ENCODE assay signal across 13 cellular contexts in the genomic region with DNA sequence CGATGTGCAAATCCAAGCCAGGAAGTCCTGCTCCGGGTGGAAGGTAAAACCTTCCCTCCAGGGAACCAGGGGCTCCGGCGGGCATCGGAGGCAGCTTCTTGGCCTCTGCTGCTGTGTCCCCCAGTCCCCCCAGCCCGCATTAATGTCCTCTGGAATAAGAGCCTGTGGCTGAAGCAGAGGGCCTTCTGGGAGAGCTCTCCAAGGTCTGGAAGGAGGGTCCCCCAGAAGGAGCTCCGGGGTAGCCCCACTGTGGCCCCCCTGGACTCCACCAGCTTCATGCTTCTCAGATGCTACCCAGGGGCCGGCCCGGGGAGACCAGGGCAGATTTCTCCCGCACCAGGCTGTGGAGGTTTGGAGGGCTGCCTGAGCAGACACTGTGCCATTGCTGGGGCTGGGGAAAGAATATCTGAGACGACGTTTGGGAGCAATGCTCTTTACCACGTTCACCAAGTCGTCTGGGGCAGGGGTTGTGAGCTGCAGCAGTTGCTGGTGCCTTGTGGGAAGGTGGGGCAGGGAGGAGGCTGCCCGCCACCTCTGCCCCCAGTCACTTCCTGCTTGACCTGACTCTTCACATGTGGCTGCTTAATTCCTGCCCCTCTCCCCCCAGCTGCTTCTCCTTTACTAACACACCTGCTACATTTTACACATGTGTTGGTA. TPM values are rescaled to one million over a fixed set of nuclear protein-coding genes. Genes with fewer than 3 reads are reported as not detected.
DNase-seq lines count a peak whose midpoint lies in the region; ATAC-seq, FAIRE-seq and TF ChIP-seq lines count a peak whose summit lies in the region.
"Had no signal": no experiment of that assay in that cellular context is flagged by ENCODE, and none has a peak within 500 bp of the region (broad histone marks: within the 10 kb centered on the region; RNA-seq: fewer than 3 reads in every experiment).

No MANE protein-coding gene starts in this region.

- peak; percentile 70 for ATAC-seq in activated CD8-positive, alpha-beta T cell treated with anti-CD3 and anti-CD28 coated beads for 36 hours
- ATAC-seq in naive thymus-derived CD4-positive, alpha-beta T cell: peak; percentile 70
- no peak for ATAC-seq in HG03097 (IDR thresholded peaks at IDR 0.05; ENCODE audit: low FRiP score, unreplicated experiment)

- H3K4me1 ChIP-seq in HEK293 (ENCODE audit: control insufficient read depth, insufficient read depth, low read length): no peaks in the 10 kb centered on the region
- peaks cover 25 to 43% of the 10 kb centered on the region in 2 donors for H3K4me1 ChIP-seq in naive thymus-derived CD4-positive, alpha-beta T cell (ENCODE audit: control insufficient read depth in 2 of 2, insufficient read depth in 2 of 2, low read length in 2 of 2)
- H3K4me1 ChIP-seq: parathyroid adenoma had no signal

- H3K4me1 Mint-ChIP-seq in activated CD8-positive, alpha-beta T cell treated with anti-CD3 and anti-CD28 coated beads for 36 hours (ENCODE audit: low read depth): peaks cover 39% of the 10 kb centered on the region
- peaks cover 25 to 45% (median 39%) of the 10 kb centered on the region in 7 donors for H3K4me1 Mint-ChIP-seq in naive thymus-derived CD4-positive, alpha-beta T cell

- POLR2A ChIA-PET in HEK293 (lab: Yijun Ruan, JAX): no interaction called here
- POLR2A ChIA-PET in activated CD8-positive, alpha-beta T cell treated with anti-CD3 and anti-CD28 coated beads for 36 hours (lab: Charles Lee): interaction anchor here (0.7 to 1.2 kb wide), 2 partner anchors 34 to 167 kb away, joined by 4 to 5 read pairs; partner anchors contain the start of gene INTS15
- POLR2A ChIA-PET in naive thymus-derived CD4-positive, alpha-beta T cell (lab: Charles Lee): no interaction called here

- no peak overlapping the region for H3K27ac ChIP-seq in HEK293 (ENCODE audit: extremely low read depth, low read depth, low read length)
- H3K27ac ChIP-seq in naive thymus-derived CD4-positive, alpha-beta T cell (ENCODE audit: low read depth, low read length): peak overlapping the region; percentile 57
- H3K27ac ChIP-seq: parathyroid adenoma had no signal

- peak overlapping the region; percentile 86 for H3K27ac Mint-ChIP-seq in activated CD8-positive, alpha-beta T cell treated with anti-CD3 and anti-CD28 coated beads for 36 hours
- H3K27ac Mint-ChIP-seq in naive thymus-derived CD4-positive, alpha-beta T cell: peak overlapping the region; percentile 65 to 92 (median 88)

- no peaks in the 10 kb centered on the region for H3K27me3 Mint-ChIP-seq in activated CD8-positive, alpha-beta T cell treated with anti-CD3 and anti-CD28 coated beads for 36 hours
- peaks cover 0 to 12% (median 0%) of the 10 kb centered on the region in 5 donors for H3K27me3 Mint-ChIP-seq in naive thymus-derived CD4-positive, alpha-beta T cell

- H3K9me3 Mint-ChIP-seq in activated CD8-positive, alpha-beta T cell treated with anti-CD3 and anti-CD28 coated beads for 36 hours: no peaks in the 10 kb centered on the region
- H3K9me3 Mint-ChIP-seq in naive thymus-derived CD4-positive, alpha-beta T cell: peaks cover 0 to 3% (median 0%) of the 10 kb centered on the region in 11 donors

- peaks cover 12% of the 10 kb centered on the region for H3K36me3 Mint-ChIP-seq in activated CD8-positive, alpha-beta T cell treated with anti-CD3 and anti-CD28 coated beads for 36 hours (ENCODE audit: low read depth)
- peaks cover 3 to 15% (median 8%) of the 10 kb centered on the region in 5 donors for H3K36me3 Mint-ChIP-seq in naive thymus-derived CD4-positive, alpha-beta T cell

- peak overlapping the region; percentile 53 for H3K4me3 Mint-ChIP-seq in activated CD8-positive, alpha-beta T cell treated with anti-CD3 and anti-CD28 coated beads for 36 hours
- H3K4me3 Mint-ChIP-seq in naive thymus-derived CD4-positive, alpha-beta T cell: peak overlapping the region; percentile 39 to 85 (median 72)

- H3K27me3 ChIP-seq in naive thymus-derived CD4-positive, alpha-beta T cell (ENCODE audit: control insufficient read depth in 2 of 2, insufficient read depth in 2 of 2, low read length in 2 of 2): no peaks in the 10 kb centered on the region

- no peak for TF ChIP-seq CTCF in HEK293 (tag by site-specific recombination; IDR thresholded peaks at IDR 0.05)
- TF ChIP-seq CTCF in activated CD8-positive, alpha-beta T cell treated with anti-CD3 and anti-CD28 coated beads for 36 hours (IDR thresholded peaks at IDR 0.05): no peak

- H3K36me3 ChIP-seq in HEK293 (ENCODE audit: control insufficient read depth in 2 of 2, insufficient read depth in 1 of 2, low read length in 2 of 2): peaks cover 7 to 31% of the 10 kb centered on the region in 2 experiments; a peak in 2 of 3 replicates
- no peaks in the 10 kb centered on the region for H3K36me3 ChIP-seq in naive thymus-derived CD4-positive, alpha-beta T cell (ENCODE audit: control insufficient read depth in 2 of 3, insufficient read depth in 3 of 3, low read length in 3 of 3)

- TF ChIP-seq POLR2A in GM12891 (IDR thresholded peaks at IDR 0.05; ENCODE audit: low read depth, low read length): no peak
- no peak for TF ChIP-seq POLR2A in H54 (IDR thresholded peaks at IDR 0.05; ENCODE audit: low read depth, low read length)

- no peak overlapping the region for H3K4me3 ChIP-seq in HEK293 (ENCODE audit: low read depth, low read length)
- peak overlapping the region; percentile 21 for H3K4me3 ChIP-seq in naive thymus-derived CD4-positive, alpha-beta T cell (ENCODE audit: low read length)

- no peaks in the 10 kb centered on the region for H3K9me3 ChIP-seq in HEK293 (ENCODE audit: control insufficient read depth, insufficient read depth, low read depth, low read length)
- H3K9me3 ChIP-seq in naive thymus-derived CD4-positive, alpha-beta T cell (ENCODE audit: control insufficient read depth in 2 of 3, low read length in 3 of 3): no peaks in the 10 kb centered on the region

- CTCF ChIA-PET in HEK293 (lab: Yijun Ruan, JAX): no interaction called here
- CTCF ChIA-PET in activated CD8-positive, alpha-beta T cell treated with anti-CD3 and anti-CD28 coated beads for 36 hours (lab: Charles Lee): interaction anchor here (0.9 kb wide), 1 partner anchor 33 kb away, joined by 3 read pairs; no protein-coding TSS in a partner anchor
- CTCF ChIA-PET in naive thymus-derived CD4-positive, alpha-beta T cell (lab: Charles Lee): interaction anchor here (0.8 kb wide), 1 partner anchor 24 kb away, joined by 3 read pairs; no protein-coding TSS in a partner anchor

- DNase-seq in GM12891 (ENCODE audit: insufficient read length, low spot score): no peak
- DNase-seq in activated CD8-positive, alpha-beta T cell treated with anti-CD3 and anti-CD28 coated beads for 36 hours: peak; percentile 45
- peak in 1 of 9 donors; percentile 21 for DNase-seq in naive thymus-derived CD4-positive, alpha-beta T cell
- DNase-seq in iPS-NIHi7 (ENCODE audit: extremely low spot score): no peak
- DNase-seq in H54 (ENCODE audit: insufficient read length, low spot score): no peak
- DNase-seq: hippocampal formation; NCI-H1436 treated with DMSO at 0.1 percent for 48 hours; NCI-H526 treated with DMSO at 0.1 percent for 48 hours; stimulated activated naive CD4-positive, alpha-beta T cell treated with Interleukin-2 at 50 U/mL for 16 hours had no signal

- FAIRE-seq in GM12891 (lab: Jason Lieb, UNC): peak; percentile 40
- no peak for FAIRE-seq in H54 (lab: Jason Lieb, UNC)
- FAIRE-seq: D721Med had no signal

- intact Hi-C loops in activated CD8-positive, alpha-beta T cell treated with anti-CD3 and anti-CD28 coated beads for 36 hours (cut with micrococcal nuclease): no loop called here
- intact Hi-C loops in naive thymus-derived CD4-positive, alpha-beta T cell (cut with micrococcal nuclease): no loop called here

TF ChIP-seq in GM12891, 5 proteins besides CTCF, POLR2A, EP300 and RAD21:
- TF ChIP-seq POLR2AphosphoS5 (IDR thresholded peaks at IDR 0.05; ENCODE audit: low read depth, low read length) (no peak), TAF1 (IDR thresholded peaks at IDR 0.05; ENCODE audit: low read depth, low read length) (no peak)

TF ChIP-seq in HEK293, 187 proteins besides CTCF, POLR2A, EP300 and RAD21 (continues in another document):
- no peak for TF ChIP-seq ZNF626 (tag by site-specific recombination; IDR thresholded peaks at IDR 0.05)

RNA-seq across cellular contexts. Expression of gene ZNF853, which starts 8.3 kb away (rescaled TPM):
- polyA plus RNA-seq in GM12891 (2012; ENCODE audit: low read depth, missing spikeins): 0.26 TPM
- total RNA-seq in activated CD8-positive, alpha-beta T cell treated with anti-CD3 and anti-CD28 coated beads for 36 hours: 1 to 10 TPM; 1.3 to 1.8 TPM
- total RNA-seq in naive thymus-derived CD4-positive, alpha-beta T cell: 1 to 10 TPM in 4 of 5 experiments, under 1 TPM in 1; 0.15 to 5.3 (median 3.8) TPM
- polyA plus RNA-seq in naive thymus-derived CD4-positive, alpha-beta T cell: 1 to 10 TPM in 1 of 2 donors, under 1 TPM in 1; 0.50 to 2.9 TPM

RNA-seq across cellular contexts. Expression of gene ZNF316, which starts 13.4 kb away (rescaled TPM):
- polyA plus RNA-seq in GM12891 (2012; ENCODE audit: low read depth, missing spikeins): 13.6 TPM
- total RNA-seq in activated CD8-positive, alpha-beta T cell treated with anti-CD3 and anti-CD28 coated beads for 36 hours: 10 to 100 TPM; 17.7 to 18.8 TPM
- 10 to 100 TPM; 24.5 to 71.6 (median 55.4) TPM for total RNA-seq in naive thymus-derived CD4-positive, alpha-beta T cell
- 1 to 10 TPM in 1 of 2 donors, under 1 TPM in 1; 0.66 to 4.4 TPM for polyA plus RNA-seq in naive thymus-derived CD4-positive, alpha-beta T cell

RNA-seq across cellular contexts. Expression of gene INTS15, which starts 33.9 kb away (rescaled TPM):
- 17.1 TPM for polyA plus RNA-seq in GM12891 (2012; ENCODE audit: low read depth, missing spikeins)
- total RNA-seq in activated CD8-positive, alpha-beta T cell treated with anti-CD3 and anti-CD28 coated beads for 36 hours: 10 to 100 TPM; 26.8 to 29.8 TPM
- 10 to 100 TPM; 39.9 to 69.1 (median 56.5) TPM for total RNA-seq in naive thymus-derived CD4-positive, alpha-beta T cell
- 10 to 100 TPM; 29.7 to 51.8 TPM for polyA plus RNA-seq in naive thymus-derived CD4-positive, alpha-beta T cell

RNA-seq across cellular contexts. Expression of gene ZDHHC4, which starts 46.5 kb away (rescaled TPM):
- polyA plus RNA-seq in GM12891 (2012; ENCODE audit: low read depth, missing spikeins): 22.3 TPM
- 10 to 100 TPM; 27.8 to 32.0 TPM for total RNA-seq in activated CD8-positive, alpha-beta T cell treated with anti-CD3 and anti-CD28 coated beads for 36 hours
- total RNA-seq in naive thymus-derived CD4-positive, alpha-beta T cell: 10 to 100 TPM; 25.2 to 42.2 (median 31.8) TPM
- 10 to 100 TPM; 65.9 to 82.1 TPM for polyA plus RNA-seq in naive thymus-derived CD4-positive, alpha-beta T cell
